In genomic region chr17:47870042-47870441, GRCh38 we compare ENCODE assay signal across 21 cellular contexts. TPM values are rescaled to one million over a fixed set of nuclear protein-coding genes. Genes with fewer than 3 reads are reported as not detected.
A peak's percentile ranks its signal among the peaks of the same experiment; 100 is the strongest.
DNase-seq lines count a peak whose midpoint lies in the region; ATAC-seq, FAIRE-seq and TF ChIP-seq lines count a peak whose summit lies in the region.
"Had no signal": no experiment of that assay in that cellular context is flagged by ENCODE, and none has a peak within 500 bp of the region (broad histone marks: within the 10 kb centered on the region; RNA-seq: fewer than 3 reads in every experiment).

No MANE protein-coding gene starts in this region.

- H2BK15ac ChIP-seq in H1 (ENCODE audit: low read length): no peak overlapping the region

- H2BK5ac ChIP-seq in H1 (ENCODE audit: low read depth, low read length): no peak overlapping the region; the same call in 1 of the 2 replicates

- no peaks in the 10 kb centered on the region for H3F3A ChIP-seq in SK-N-SH (replicated peaks; ENCODE audit: insufficient read depth)

- H3K79me2 ChIP-seq in H1 (ENCODE audit: control insufficient read depth in 1 of 2, insufficient read depth in 2 of 2, low read length in 2 of 2) (no peaks in the 10 kb centered on the region), osteoblast (ENCODE audit: insufficient read depth, low read length) (no peaks in the 10 kb centered on the region), SK-N-SH (ENCODE audit: insufficient read depth) (no peaks in the 10 kb centered on the region)

- no peak overlapping the region for H3K18ac ChIP-seq in H1 (ENCODE audit: extremely low read depth, low read length)

- H4K5ac ChIP-seq in H1 (ENCODE audit: insufficient read length, low read depth, low read length): no peak overlapping the region

- H3K4me3 ChIP-seq in H1 (ENCODE audit: extremely low read depth in 1 of 4, insufficient read depth in 2 of 4, low read depth in 3 of 4, low read length in 4 of 4) (no peak overlapping the region), osteoblast (ENCODE audit: insufficient read depth, low read length) (no peak overlapping the region), SK-N-SH (ENCODE audit: low read depth in 2 of 2, low read length in 1 of 2) (no peak overlapping the region)
- H3K4me3 ChIP-seq: BLaER1 treated with 17β-estradiol and CSF1 and Interleukin-3, amounts not matched to agents 10 nM and 100 nM had no signal

- H3K36me3 ChIP-seq in H1 (ENCODE audit: control insufficient read depth in 2 of 4, insufficient read depth in 4 of 4, low read length in 3 of 4) (no peaks in the 10 kb centered on the region), osteoblast (ENCODE audit: insufficient read depth, low read length) (no peaks in the 10 kb centered on the region), SK-N-SH (replicated peaks in 1 of 2; ENCODE audit: control insufficient read depth in 1 of 2, insufficient read depth in 2 of 2, low read length in 1 of 2) (no peaks in the 10 kb centered on the region)
- H3K36me3 ChIP-seq: BLaER1 treated with 17β-estradiol and CSF1 and Interleukin-3, amounts not matched to agents 10 nM and 100 nM had no signal

- H3K23ac ChIP-seq in H1 (ENCODE audit: insufficient read length): no peak overlapping the region

- FAIRE-seq in HTR-8/SVneo (lab: Jason Lieb, UNC) (peak; percentile 68), H1 (lab: Jason Lieb, UNC) (no peak)
- FAIRE-seq: RCC 7860 had no signal

- DNase-seq in HTR-8/SVneo (ENCODE audit: insufficient read length, low spot score) (no peak), H1 (ENCODE audit: low read depth in 1 of 2, low spot score in 2 of 2) (no peak), osteoblast (ENCODE audit: insufficient read length, low spot score, missing footprints) (peak; percentile 14), SK-N-SH (no peak)
- no peak for DNase-seq in activated CD4-positive, alpha-beta T cell treated with anti-CD3 and anti-CD28 coated beads, Interleukin-2, amount 50 U/mL, for 48 hours
- DNase-seq: DMS79; MM.1S; NCI-H1092 treated with DMSO at 0.1 percent for 48 hours; NCI-H146; NCI-H2081; NCI-H2171 treated with DMSO at 0.1 percent for 48 hours; NCI-H446; NCI-H526 treated with DMSO at 0.1 percent for 48 hours; NK-92 treated with Interleukin-12 subunit alpha and Interleukin-12 subunit beta, amount 100 ng/mL, for 24 hours; SW 1271 had no signal

- H2BK20ac ChIP-seq in H1 (ENCODE audit: low read length): 0 out of 2 replicates have a peak overlapping the region, but pooled peaks have one; percentile 44

- CTCF ChIA-PET in H1 (lab: Charles Lee; ENCODE audit: partially characterized antibody): interaction anchor here (1.3 to 10.7 kb wide), 3 partner anchors 14 to 80 kb away, joined by 4 to 257 read pairs (median 26); partner anchors contain the start of genes SCRN2 and SP6
- CTCF ChIA-PET in SK-N-SH (lab: Yijun Ruan, JAX): interaction anchor here (1.2 to 9.4 kb wide), 5 partner anchors 17 to 78 kb away, joined by 4 to 108 read pairs (median 5); partner anchors contain the start of gene SCRN2

- no peak for TF ChIP-seq RAD21 in H1 (IDR thresholded peaks at IDR 0.05 in 1 of 2, conservative IDR thresholded peaks at IDR 0.05 in 1 of 2; ENCODE audit: low read depth in 2 of 2, low read length in 2 of 2)
- TF ChIP-seq RAD21 in SK-N-SH (IDR thresholded peaks at IDR 0.05; ENCODE audit: low read length): no peak

- ATAC-seq in HG03045 (IDR thresholded peaks at IDR 0.05; ENCODE audit: unreplicated experiment): no peak
- ATAC-seq: Right ventricle myocardium inferior had no signal

- H3K9me3 ChIP-seq in H1 (ENCODE audit: insufficient read depth in 2 of 2, low read depth in 1 of 2, low read length in 1 of 2): no peaks in the 10 kb centered on the region
- no peaks in the 10 kb centered on the region for H3K9me3 ChIP-seq in osteoblast (ENCODE audit: low read depth, low read length)
- H3K9me3 ChIP-seq in SK-N-SH: no peaks in the 10 kb centered on the region
- H3K9me3 ChIP-seq: BLaER1 treated with 17β-estradiol and CSF1 and Interleukin-3, amounts not matched to agents 10 nM and 100 nM had no signal

- 0 out of 2 replicates have a peak overlapping the region, but pooled peaks have one; percentile 30 for H2BK12ac ChIP-seq in H1 (ENCODE audit: low read depth, low read length)

- H3K27me3 ChIP-seq in H1 (replicated peaks in 1 of 4; ENCODE audit: control insufficient read depth in 3 of 4, extremely low read depth in 1 of 4, insufficient read depth in 3 of 4, low read length in 3 of 4) (peaks cover 3 to 25% (median 17%) of the 10 kb centered on the region in 4 experiments; a peak in 5 of 7 replicates), osteoblast (ENCODE audit: insufficient read depth, low read length) (peaks cover 26% of the 10 kb centered on the region), SK-N-SH (ENCODE audit: insufficient read depth) (peaks cover 61% of the 10 kb centered on the region)

- no peak for TF ChIP-seq POLR2A in H1 (IDR thresholded peaks at IDR 0.05; ENCODE audit: control extremely low read depth in 1 of 2, low read depth in 2 of 2, low read length in 2 of 2)

- H3K79me1 ChIP-seq in H1 (ENCODE audit: low read depth, low read length): no peaks in the 10 kb centered on the region

- peaks cover 4% of the 10 kb centered on the region; the same call in 1 of the 2 replicates for H3K23me2 ChIP-seq in H1 (ENCODE audit: low read depth, low read length)

- no peak overlapping the region for H2AFZ ChIP-seq in H1 (ENCODE audit: low read length)
- no peak overlapping the region for H2AFZ ChIP-seq in osteoblast (ENCODE audit: low read length)
- no peak overlapping the region for H2AFZ ChIP-seq in SK-N-SH (ENCODE audit: low read depth)

- POLR2A ChIA-PET in H1 (lab: Charles Lee; ENCODE audit: partially characterized antibody): interaction anchor here (1.0 kb wide), 1 partner anchor 22 kb away, joined by 3 read pairs; no protein-coding TSS in a partner anchor
- POLR2A ChIA-PET in SK-N-SH (lab: Yijun Ruan, JAX): no interaction called here

- no peak overlapping the region for H4K91ac ChIP-seq in H1 (replicated peaks; ENCODE audit: insufficient read length, low read length)

- H3K14ac ChIP-seq in H1 (ENCODE audit: insufficient read length): no peak overlapping the region

- no peak overlapping the region for H4K8ac ChIP-seq in H1 (ENCODE audit: extremely low read depth, insufficient read depth, low read length)

- H4K20me1 ChIP-seq in H1 (replicated peaks in 1 of 2; ENCODE audit: control insufficient read depth in 1 of 2, insufficient read depth in 2 of 2, low read length in 2 of 2): no peaks in the 10 kb centered on the region
- H4K20me1 ChIP-seq in osteoblast (ENCODE audit: insufficient read depth, low read length): no peaks in the 10 kb centered on the region
- H4K20me1 ChIP-seq in SK-N-SH (ENCODE audit: insufficient read depth): no peaks in the 10 kb centered on the region
- H4K20me1 ChIP-seq: BLaER1 treated with 17β-estradiol and CSF1 and Interleukin-3, amounts not matched to agents 10 nM and 100 nM had no signal

- no peak overlapping the region for H3K56ac ChIP-seq in H1 (replicated peaks; ENCODE audit: insufficient read length, low read depth, low read length)

- H3K4me1 ChIP-seq in H1 (replicated peaks in 1 of 4; ENCODE audit: control insufficient read depth in 3 of 4, insufficient read depth in 4 of 4, low read length in 3 of 4) (peaks cover 21 to 36% (median 22%) of the 10 kb centered on the region in 4 experiments), osteoblast (ENCODE audit: insufficient read depth, low read length) (peaks cover 11% of the 10 kb centered on the region), SK-N-SH (ENCODE audit: control insufficient read depth in 1 of 2, insufficient read depth in 2 of 2, low read depth in 1 of 2, low read length in 1 of 2) (no peaks in the 10 kb centered on the region)

- peak overlapping the region; percentile 34 to 41; a peak in 3 of 4 replicates for H3K4me2 ChIP-seq in H1 (ENCODE audit: insufficient read depth in 1 of 2, low read depth in 2 of 2, low read length in 2 of 2)
- no peak overlapping the region for H3K4me2 ChIP-seq in osteoblast (ENCODE audit: insufficient read depth, low read length)
- H3K4me2 ChIP-seq in SK-N-SH: no peak overlapping the region
- H3K4me2 ChIP-seq: BLaER1 treated with 17β-estradiol and CSF1 and Interleukin-3, amounts not matched to agents 10 nM and 100 nM had no signal

- H3K9me2 ChIP-seq in SK-N-SH: no peaks in the 10 kb centered on the region

- H3K4ac ChIP-seq in H1 (replicated peaks; ENCODE audit: insufficient read length, low read depth, low read length): no peak overlapping the region

- no peak for TF ChIP-seq EP300 in H1 (IDR thresholded peaks at IDR 0.05; ENCODE audit: borderline replicate concordance in 1 of 2, low read depth in 2 of 2, low read length in 2 of 2)
- TF ChIP-seq EP300 in SK-N-SH (IDR thresholded peaks at IDR 0.05; ENCODE audit: borderline replicate concordance in 1 of 2, low read depth in 1 of 2, low read length in 1 of 2): no peak

- H3K9ac ChIP-seq in H1 (replicated peaks in 1 of 4; ENCODE audit: extremely low read depth in 1 of 4, low read depth in 3 of 4, low read length in 3 of 4) (no peak overlapping the region), SK-N-SH (no peak overlapping the region)
- H3K9ac ChIP-seq: BLaER1 treated with 17β-estradiol and CSF1 and Interleukin-3, amounts not matched to agents 10 nM and 100 nM had no signal

- H3K27ac ChIP-seq in H1 (ENCODE audit: low read depth, low read length) (no peak overlapping the region), osteoblast (ENCODE audit: low read depth, low read length) (no peak overlapping the region), SK-N-SH (ENCODE audit: low read depth in 2 of 2, low read length in 1 of 2) (no peak overlapping the region)
- H3K27ac ChIP-seq: BLaER1 treated with 17β-estradiol and CSF1 and Interleukin-3, amounts not matched to agents 10 nM and 100 nM had no signal

- no peak overlapping the region for H2AK5ac ChIP-seq in H1 (ENCODE audit: low read depth, low read length)

- 46% methylated on average over 1 of the region's 1 CpG; no CpG with 5 or more reads in 1 of the 2 experiments for WGBS in H1 (ENCODE audit: extremely low coverage in 1 of 2, insufficient coverage in 1 of 2, insufficient read length in 1 of 2, insufficient replicate concordance in 2 of 2, low coverage in 1 of 2, low lambda C conversion rate in 2 of 2, missing lambda C conversion rate in 1 of 2), 2 experiments
- 0% methylated on average over 1 of the region's 1 CpG for WGBS in SK-N-SH (ENCODE audit: low lambda C conversion rate)

- H2BK120ac ChIP-seq in H1 (replicated peaks; ENCODE audit: low read depth, low read length): no peak overlapping the region

- TF ChIP-seq CTCF in H1 (IDR thresholded peaks at IDR 0.05; ENCODE audit: control extremely low read depth in 1 of 3, insufficient read depth in 1 of 3, low read depth in 1 of 3, low read length in 3 of 3) (no peak), osteoblast (IDR thresholded peaks at IDR 0.05; ENCODE audit: extremely low read depth, low read depth, low read length) (no peak), SK-N-SH (IDR thresholded peaks at IDR 0.05) (no peak)

RNA-seq across cellular contexts. Expression of gene SP6, which starts 19.1 kb away (rescaled TPM):
- 1.5 and 1.6 TPM in 2 replicates for total RNA-seq in H1 (2021; fragmentation: NEBNext Ultra II Directional; extraction: Animal tissue kit (Norgen Biotek cat#: 25700))
- polyA plus RNA-seq in H1 (2011; rRNA removed) (1.2 and 1.5 TPM in 2 replicates), SK-N-SH (2012; rRNA removed) (0.03 TPM in 2 replicates)
- polyA plus RNA-seq in H1 (2011; cell fraction: cytosol; rRNA removed): 1.3 TPM
- 1.8 TPM for polyA plus RNA-seq in H1 (2011; cell fraction: nucleus; rRNA removed)
- 1.0 to 2.1 TPM (median 1.8 TPM) in 4 replicates for polyA plus RNA-seq in H1 (2012, experiment 1 of 2)
- 1.7 TPM for polyA plus RNA-seq in H1 (2012, experiment 2 of 2)
- 0.73 TPM for polyA plus RNA-seq in H1 (2013, experiment 1 of 2)
- polyA plus RNA-seq in H1 (2013, experiment 2 of 2): 0.63 TPM
- polyA minus RNA-seq in H1 (2011; rRNA and poly(A)+ RNA removed): 0.78 and 0.82 TPM in 2 replicates
- 1.8 TPM for polyA minus RNA-seq in H1 (2011; cell fraction: cytosol; rRNA and poly(A)+ RNA removed)
- 2.8 TPM for polyA minus RNA-seq in H1 (2011; cell fraction: nucleus; rRNA and poly(A)+ RNA removed)
- under 0.01 TPM in 2 replicates for total RNA-seq in osteoblast
- polyA plus RNA-seq in SK-N-SH (2012; cell fraction: cytosol; rRNA removed): 0.03 and 0.05 TPM in 2 replicates
- polyA plus RNA-seq in SK-N-SH (2012; cell fraction: nucleus; rRNA removed): 0.06 and 0.09 TPM in 2 replicates
- total RNA-seq: LHCN-M2 had no signal

RNA-seq across cellular contexts. Expression of gene SP2, which starts 26.0 kb away (rescaled TPM):
- 11.0 and 13.8 TPM in 2 replicates for total RNA-seq in H1 (2021; fragmentation: NEBNext Ultra II Directional; extraction: Animal tissue kit (Norgen Biotek cat#: 25700))
- polyA plus RNA-seq in H1 (2011; rRNA removed) (5.6 and 9.5 TPM in 2 replicates), SK-N-SH (2012; rRNA removed) (8.8 and 16.7 TPM in 2 replicates)
- 3.8 TPM for polyA plus RNA-seq in H1 (2011; cell fraction: cytosol; rRNA removed)
- 9.7 TPM for polyA plus RNA-seq in H1 (2011; cell fraction: nucleus; rRNA removed)
- 12.1 to 18.6 TPM (median 18.1 TPM) in 4 replicates for polyA plus RNA-seq in H1 (2012, experiment 1 of 2)
- polyA plus RNA-seq in H1 (2012, experiment 2 of 2): 14.7 TPM
- 18.4 TPM for polyA plus RNA-seq in H1 (2013, experiment 1 of 2)
- 15.6 TPM for polyA plus RNA-seq in H1 (2013, experiment 2 of 2)
- 2.4 and 5.9 TPM in 2 replicates for polyA minus RNA-seq in H1 (2011; rRNA and poly(A)+ RNA removed)
- polyA minus RNA-seq in H1 (2011; cell fraction: cytosol; rRNA and poly(A)+ RNA removed): 3.9 TPM
- 5.2 TPM for polyA minus RNA-seq in H1 (2011; cell fraction: nucleus; rRNA and poly(A)+ RNA removed)
- 2.4 and 2.5 TPM in 2 replicates for total RNA-seq in osteoblast
- polyA plus RNA-seq in SK-N-SH (2012; cell fraction: cytosol; rRNA removed): 9.3 and 14.3 TPM in 2 replicates
- polyA plus RNA-seq in SK-N-SH (2012; cell fraction: nucleus; rRNA removed): 28.1 and 28.5 TPM in 2 replicates

RNA-seq across cellular contexts. Expression of gene SCRN2, which starts 29.0 kb away (rescaled TPM):
- total RNA-seq in H1 (2021; fragmentation: NEBNext Ultra II Directional; extraction: Animal tissue kit (Norgen Biotek cat#: 25700)): 24.4 and 27.4 TPM in 2 replicates
- polyA plus RNA-seq in H1 (2011; rRNA removed) (42.3 and 61.1 TPM in 2 replicates), SK-N-SH (2012; rRNA removed) (135 and 139 TPM in 2 replicates)
- polyA plus RNA-seq in H1 (2011; cell fraction: cytosol; rRNA removed): 63.9 TPM
- 211 TPM for polyA plus RNA-seq in H1 (2011; cell fraction: nucleus; rRNA removed)
- polyA plus RNA-seq in H1 (2012, experiment 1 of 2): 28.4 to 49.3 TPM (median 44.9 TPM) in 4 replicates
- 30.7 TPM for polyA plus RNA-seq in H1 (2012, experiment 2 of 2)
- 26.1 TPM for polyA plus RNA-seq in H1 (2013, experiment 1 of 2)
- polyA plus RNA-seq in H1 (2013, experiment 2 of 2): 23.3 TPM
- polyA minus RNA-seq in H1 (2011; rRNA and poly(A)+ RNA removed): 16.9 and 22.1 TPM in 2 replicates
- 18.7 TPM for polyA minus RNA-seq in H1 (2011; cell fraction: cytosol; rRNA and poly(A)+ RNA removed)
- polyA minus RNA-seq in H1 (2011; cell fraction: nucleus; rRNA and poly(A)+ RNA removed): 50.1 TPM
- total RNA-seq in osteoblast: 41.0 and 42.7 TPM in 2 replicates
- polyA plus RNA-seq in SK-N-SH (2012; cell fraction: cytosol; rRNA removed): 62.5 and 80.7 TPM in 2 replicates
- 636 and 666 TPM in 2 replicates for polyA plus RNA-seq in SK-N-SH (2012; cell fraction: nucleus; rRNA removed)

RNA-seq across cellular contexts. Expression of gene LRRC46, which starts 38.6 kb away (rescaled TPM):
- 0.36 TPM in 1 of 2 replicates, not detected in the other for total RNA-seq in H1 (2021; fragmentation: NEBNext Ultra II Directional; extraction: Animal tissue kit (Norgen Biotek cat#: 25700))
- 0.16 and 0.18 TPM in 2 replicates for polyA plus RNA-seq in H1 (2011; rRNA removed)
- polyA plus RNA-seq in H1 (2011; cell fraction: cytosol; rRNA removed): 0.25 TPM
- 0.07 TPM for polyA plus RNA-seq in H1 (2011; cell fraction: nucleus; rRNA removed)
- 0.36 to 0.72 TPM (median 0.59 TPM) in 4 replicates for polyA plus RNA-seq in H1 (2012, experiment 1 of 2)
- 0.41 TPM for polyA plus RNA-seq in H1 (2012, experiment 2 of 2)
- polyA plus RNA-seq in H1 (2013, experiment 1 of 2): 0.30 TPM
- polyA plus RNA-seq in H1 (2013, experiment 2 of 2): 0.26 TPM
- polyA minus RNA-seq in H1 (2011; rRNA and poly(A)+ RNA removed): 0.17 and 0.25 TPM in 2 replicates
- not detected for polyA minus RNA-seq in H1 (2011; cell fraction: cytosol; rRNA and poly(A)+ RNA removed)
- not detected for polyA minus RNA-seq in H1 (2011; cell fraction: nucleus; rRNA and poly(A)+ RNA removed)
- not detected in 2 replicates for total RNA-seq in osteoblast
- polyA plus RNA-seq in SK-N-SH (2012; rRNA removed): 1.6 and 1.8 TPM in 2 replicates
- polyA plus RNA-seq in SK-N-SH (2012; cell fraction: cytosol; rRNA removed): 0.86 and 0.89 TPM in 2 replicates
- polyA plus RNA-seq in SK-N-SH (2012; cell fraction: nucleus; rRNA removed): 4.2 and 4.8 TPM in 2 replicates
- total RNA-seq: SK-MEL-5 had no signal

RNA-seq across cellular contexts. Expression of gene MRPL10, which starts 38.7 kb away (rescaled TPM):
- 83.0 and 85.3 TPM in 2 replicates for total RNA-seq in H1 (2021; fragmentation: NEBNext Ultra II Directional; extraction: Animal tissue kit (Norgen Biotek cat#: 25700))
- polyA plus RNA-seq in H1 (2011; rRNA removed): 213 and 214 TPM in 2 replicates
- 161 TPM for polyA plus RNA-seq in H1 (2011; cell fraction: cytosol; rRNA removed)
- 129 TPM for polyA plus RNA-seq in H1 (2011; cell fraction: nucleus; rRNA removed)
- polyA plus RNA-seq in H1 (2012, experiment 1 of 2): 74.1 to 133 TPM (median 98.1 TPM) in 4 replicates
- 86.2 TPM for polyA plus RNA-seq in H1 (2012, experiment 2 of 2)
- 70.3 TPM for polyA plus RNA-seq in H1 (2013, experiment 1 of 2)
- 66.8 TPM for polyA plus RNA-seq in H1 (2013, experiment 2 of 2)
- 125 and 134 TPM in 2 replicates for polyA minus RNA-seq in H1 (2011; rRNA and poly(A)+ RNA removed)
- polyA minus RNA-seq in H1 (2011; cell fraction: cytosol; rRNA and poly(A)+ RNA removed): 61.9 TPM
- polyA minus RNA-seq in H1 (2011; cell fraction: nucleus; rRNA and poly(A)+ RNA removed): 71.9 TPM
- 32.7 and 35.8 TPM in 2 replicates for total RNA-seq in osteoblast
- 133 and 136 TPM in 2 replicates for polyA plus RNA-seq in SK-N-SH (2012; rRNA removed)
- polyA plus RNA-seq in SK-N-SH (2012; cell fraction: cytosol; rRNA removed): 87.3 and 111 TPM in 2 replicates
- polyA plus RNA-seq in SK-N-SH (2012; cell fraction: nucleus; rRNA removed): 85.4 and 108 TPM in 2 replicates

Comparison
In these comparisons a context has a peak if more than half of its experiments do, and no peak if none do; other contexts are left out.
1. H3K4me2 ChIP-seq: peak in H1 (2 of 2); none in osteoblast (single experiment) and SK-N-SH (single experiment).